10 cellular contexts compared by ENCODE assay signal in genomic region chr9:121568541-121569265, GRCh38.
A peak's percentile ranks its signal among the peaks of the same experiment; 100 is the strongest.
DNase-seq lines count a peak whose midpoint lies in the region; ATAC-seq, FAIRE-seq and TF ChIP-seq lines count a peak whose summit lies in the region.
"Had no signal": no experiment of that assay in that cellular context is flagged by ENCODE, and none has a peak within 500 bp of the region (broad histone marks: within the 10 kb centered on the region; RNA-seq: fewer than 3 reads in every experiment).

No MANE protein-coding gene starts in this region.

- intact Hi-C loops in HepG2 (cut with micrococcal nuclease; ENCODE audit: unreplicated experiment), result no loop called here

- ATAC-seq in HepG2 (no peak), HG03460 (IDR thresholded peaks at IDR 0.05; ENCODE audit: unreplicated experiment) (no peak)

- TF ChIP-seq POLR2A in H54 (IDR thresholded peaks at IDR 0.05; ENCODE audit: low read depth, low read length), result no peak
- no peak for TF ChIP-seq POLR2A in HepG2 (IDR thresholded peaks at IDR 0.05; ENCODE audit: insufficient read depth in 1 of 2, low read depth in 2 of 2, low read length in 2 of 2)

- TF ChIP-seq EP300 in HepG2 (IDR thresholded peaks at IDR 0.05; ENCODE audit: low read depth in 2 of 2, low read length in 2 of 2), result no peak
- TF ChIP-seq EP300 in HepG2 (CRISPR knock-in tag; IDR thresholded peaks at IDR 0.05; ENCODE audit: borderline replicate concordance), result no peak

- FAIRE-seq in H54 (lab: Jason Lieb, UNC) (no peak), HepG2 (lab: Jason Lieb, UNC) (no peak)

- in situ Hi-C loops in HepG2 (cut with HindIII; ENCODE audit: extremely low pct_ligation_motif_present, low pct_unique_long_range_greater_than_20kb), result no loop called here

- no TSS peak for BruUV-seq in HepG2 (replicated peaks; lab: Mats Ljungman, UMichigan)

- no peaks in the 10 kb centered on the region for H3K36me3 ChIP-seq in HepG2 (replicated peaks in 1 of 2; ENCODE audit: control insufficient read depth in 1 of 2, insufficient read depth in 2 of 2, low read length in 2 of 2)
- peaks cover 0 to 6% of the 10 kb centered on the region in 2 donors for H3K36me3 ChIP-seq in stomach smooth muscle (ENCODE audit: control insufficient read depth in 2 of 2, insufficient read depth in 2 of 2, low read length in 2 of 2)

- H3K27me3 ChIP-seq in HepG2 (ENCODE audit: control insufficient read depth in 1 of 2, insufficient read depth in 2 of 2, low read length in 2 of 2) (peaks cover 14 to 65% of the 10 kb centered on the region in 2 experiments), stomach smooth muscle (ENCODE audit: control insufficient read depth in 1 of 2, insufficient read depth in 2 of 2, low read length in 2 of 2) (no peaks in the 10 kb centered on the region)

- H2AFZ ChIP-seq in HepG2 (ENCODE audit: low read length), result no peak overlapping the region

- H3K9ac ChIP-seq in HepG2 (ENCODE audit: insufficient read depth, low read depth, low read length) (no peak overlapping the region), stomach smooth muscle (ENCODE audit: low read length in 2 of 2) (peak overlapping the region; percentile 89 to 98)

- H3K79me2 ChIP-seq in HepG2 (ENCODE audit: insufficient read depth, low read length), result no peaks in the 10 kb centered on the region

- TF ChIP-seq CTCF in HepG2 (CRISPR knock-in tag; IDR thresholded peaks at IDR 0.05), result no peak

- CTCF ChIA-PET in HepG2 (lab: Yijun Ruan, JAX; ENCODE audit: low intra/inter-chr PET ratio, low total read pairs), result no interaction called here

- H3K9me3 ChIP-seq in HepG2 (ENCODE audit: low read length) (no peaks in the 10 kb centered on the region), stomach smooth muscle (ENCODE audit: control insufficient read depth in 2 of 2, low read length in 2 of 2) (no peaks in the 10 kb centered on the region)

- no peak overlapping the region for H3K4me2 ChIP-seq in HepG2 (ENCODE audit: low read depth, low read length)

- no peaks in the 10 kb centered on the region for H4K20me1 ChIP-seq in HepG2 (ENCODE audit: insufficient read depth, low read length)

- no peak overlapping the region for H3K4me3 ChIP-seq in HepG2 (replicated peaks in 1 of 3; ENCODE audit: insufficient read depth in 1 of 3, low read depth in 2 of 3, low read length in 3 of 3)
- peak overlapping the region; percentile 83 to 95 for H3K4me3 ChIP-seq in stomach smooth muscle (ENCODE audit: low read length in 2 of 2)

- DNase-seq in H54 (ENCODE audit: insufficient read length, low spot score) (peak; percentile 83), HepG2 (ENCODE audit: low spot score) (no peak), activated gamma-delta T cell (lab: John Stamatoyannopoulos, UW) (no peak), NCI-H226 (no peak), GF-D8 (lab: John Stamatoyannopoulos, UW) (no peak)
- DNase-seq: central memory CD4-positive, alpha-beta T cell; T-helper 9 cell had no signal

- H3K27ac ChIP-seq in cingulate gyrus (ENCODE audit: low read depth, low read length), result peak overlapping the region; percentile 41
- no peak overlapping the region for H3K27ac ChIP-seq in HepG2 (ENCODE audit: extremely low read length, insufficient read depth, low read length)
- peak overlapping the region; percentile 94 for H3K27ac ChIP-seq in stomach smooth muscle (ENCODE audit: low read length)

- TF ChIP-seq RAD21 in HepG2 (CRISPR knock-in tag; IDR thresholded peaks at IDR 0.05), result no peak

- POLR2A ChIA-PET in HepG2 (lab: Yijun Ruan, JAX), result no interaction called here

- no peaks in the 10 kb centered on the region; the same call in 1 of the 2 replicates for H3K4me1 ChIP-seq in HepG2 (ENCODE audit: insufficient read depth, low read length)
- H3K4me1 ChIP-seq in stomach smooth muscle (ENCODE audit: control insufficient read depth, insufficient read depth, low read length), result peaks cover 66% of the 10 kb centered on the region

- 9% methylated on average over 6 of the region's 8 CpGs for WGBS in HepG2 (ENCODE audit: low lambda C conversion rate)

TF ChIP-seq in HepG2, 621 proteins besides CTCF, POLR2A, EP300 and RAD21:
- TF ChIP-seq RXRA (CRISPR knock-in tag; IDR thresholded peaks at IDR 0.05), result no peak
- TF ChIP-seq MLX (CRISPR knock-in tag; IDR thresholded peaks at IDR 0.05), result peak; percentile 54; the same call in 1 of the 2 replicates
TF ChIP-seq in HepG2: peak in this region for 1.

Comparison
In these comparisons a context has a peak if more than half of its experiments do, and no peak if none do; other contexts are left out.
1. H3K4me3 ChIP-seq: peak in stomach smooth muscle (2 of 2); none in HepG2 (0 of 3).